In the genomic region with DNA sequence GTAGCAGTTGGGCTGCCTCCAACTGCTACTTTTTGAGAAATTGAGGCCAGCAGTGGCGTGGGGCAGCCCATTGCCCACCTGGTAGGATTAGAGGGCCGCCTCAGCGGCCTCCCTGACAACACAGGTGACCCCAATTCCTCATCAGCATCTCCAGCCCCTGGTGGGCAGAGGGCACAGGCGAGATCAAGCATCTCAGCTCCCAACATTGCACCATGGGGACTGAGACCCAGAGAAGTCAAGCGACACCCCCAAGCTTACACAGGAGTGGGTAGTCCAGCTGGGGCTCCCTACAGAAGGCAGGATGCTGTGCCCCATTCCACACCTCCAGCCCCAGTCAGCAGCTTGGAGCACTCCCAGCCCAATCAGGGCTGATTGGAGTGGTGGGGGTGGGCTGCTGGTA, we compare ENCODE assay signal across 1 cellular context.
TF ChIP-seq lines count a peak whose summit lies in the region.

No MANE protein-coding gene starts in this region.

TF ChIP-seq in H1, 55 proteins besides CTCF, POLR2A, EP300 and RAD21:
- no peak for TF ChIP-seq SRF (IDR thresholded peaks at IDR 0.05; ENCODE audit: low read depth, low read length)
- no peak for TF ChIP-seq ZNF274 (IDR thresholded peaks at IDR 0.05; ENCODE audit: borderline replicate concordance, extremely low read depth, low read length)
- TF ChIP-seq CBX5 (IDR thresholded peaks at IDR 0.05; ENCODE audit: low read depth, low read length): no peak
- TF ChIP-seq CBX8 (IDR thresholded peaks at IDR 0.05; ENCODE audit: borderline replicate concordance, low read depth, low read length): no peak
- no peak for TF ChIP-seq TAF1 (IDR thresholded peaks at IDR 0.05; ENCODE audit: low read depth, low read length)
- no peak for TF ChIP-seq RFX5 (IDR thresholded peaks at IDR 0.05; ENCODE audit: borderline replicate concordance, low read depth, low read length)
- no peak for TF ChIP-seq BACH1 (IDR thresholded peaks at IDR 0.05; ENCODE audit: low read length)
- TF ChIP-seq CHD1 (IDR thresholded peaks at IDR 0.05; ENCODE audit: low read depth, low read length): no peak
- TF ChIP-seq, protein P1, sequence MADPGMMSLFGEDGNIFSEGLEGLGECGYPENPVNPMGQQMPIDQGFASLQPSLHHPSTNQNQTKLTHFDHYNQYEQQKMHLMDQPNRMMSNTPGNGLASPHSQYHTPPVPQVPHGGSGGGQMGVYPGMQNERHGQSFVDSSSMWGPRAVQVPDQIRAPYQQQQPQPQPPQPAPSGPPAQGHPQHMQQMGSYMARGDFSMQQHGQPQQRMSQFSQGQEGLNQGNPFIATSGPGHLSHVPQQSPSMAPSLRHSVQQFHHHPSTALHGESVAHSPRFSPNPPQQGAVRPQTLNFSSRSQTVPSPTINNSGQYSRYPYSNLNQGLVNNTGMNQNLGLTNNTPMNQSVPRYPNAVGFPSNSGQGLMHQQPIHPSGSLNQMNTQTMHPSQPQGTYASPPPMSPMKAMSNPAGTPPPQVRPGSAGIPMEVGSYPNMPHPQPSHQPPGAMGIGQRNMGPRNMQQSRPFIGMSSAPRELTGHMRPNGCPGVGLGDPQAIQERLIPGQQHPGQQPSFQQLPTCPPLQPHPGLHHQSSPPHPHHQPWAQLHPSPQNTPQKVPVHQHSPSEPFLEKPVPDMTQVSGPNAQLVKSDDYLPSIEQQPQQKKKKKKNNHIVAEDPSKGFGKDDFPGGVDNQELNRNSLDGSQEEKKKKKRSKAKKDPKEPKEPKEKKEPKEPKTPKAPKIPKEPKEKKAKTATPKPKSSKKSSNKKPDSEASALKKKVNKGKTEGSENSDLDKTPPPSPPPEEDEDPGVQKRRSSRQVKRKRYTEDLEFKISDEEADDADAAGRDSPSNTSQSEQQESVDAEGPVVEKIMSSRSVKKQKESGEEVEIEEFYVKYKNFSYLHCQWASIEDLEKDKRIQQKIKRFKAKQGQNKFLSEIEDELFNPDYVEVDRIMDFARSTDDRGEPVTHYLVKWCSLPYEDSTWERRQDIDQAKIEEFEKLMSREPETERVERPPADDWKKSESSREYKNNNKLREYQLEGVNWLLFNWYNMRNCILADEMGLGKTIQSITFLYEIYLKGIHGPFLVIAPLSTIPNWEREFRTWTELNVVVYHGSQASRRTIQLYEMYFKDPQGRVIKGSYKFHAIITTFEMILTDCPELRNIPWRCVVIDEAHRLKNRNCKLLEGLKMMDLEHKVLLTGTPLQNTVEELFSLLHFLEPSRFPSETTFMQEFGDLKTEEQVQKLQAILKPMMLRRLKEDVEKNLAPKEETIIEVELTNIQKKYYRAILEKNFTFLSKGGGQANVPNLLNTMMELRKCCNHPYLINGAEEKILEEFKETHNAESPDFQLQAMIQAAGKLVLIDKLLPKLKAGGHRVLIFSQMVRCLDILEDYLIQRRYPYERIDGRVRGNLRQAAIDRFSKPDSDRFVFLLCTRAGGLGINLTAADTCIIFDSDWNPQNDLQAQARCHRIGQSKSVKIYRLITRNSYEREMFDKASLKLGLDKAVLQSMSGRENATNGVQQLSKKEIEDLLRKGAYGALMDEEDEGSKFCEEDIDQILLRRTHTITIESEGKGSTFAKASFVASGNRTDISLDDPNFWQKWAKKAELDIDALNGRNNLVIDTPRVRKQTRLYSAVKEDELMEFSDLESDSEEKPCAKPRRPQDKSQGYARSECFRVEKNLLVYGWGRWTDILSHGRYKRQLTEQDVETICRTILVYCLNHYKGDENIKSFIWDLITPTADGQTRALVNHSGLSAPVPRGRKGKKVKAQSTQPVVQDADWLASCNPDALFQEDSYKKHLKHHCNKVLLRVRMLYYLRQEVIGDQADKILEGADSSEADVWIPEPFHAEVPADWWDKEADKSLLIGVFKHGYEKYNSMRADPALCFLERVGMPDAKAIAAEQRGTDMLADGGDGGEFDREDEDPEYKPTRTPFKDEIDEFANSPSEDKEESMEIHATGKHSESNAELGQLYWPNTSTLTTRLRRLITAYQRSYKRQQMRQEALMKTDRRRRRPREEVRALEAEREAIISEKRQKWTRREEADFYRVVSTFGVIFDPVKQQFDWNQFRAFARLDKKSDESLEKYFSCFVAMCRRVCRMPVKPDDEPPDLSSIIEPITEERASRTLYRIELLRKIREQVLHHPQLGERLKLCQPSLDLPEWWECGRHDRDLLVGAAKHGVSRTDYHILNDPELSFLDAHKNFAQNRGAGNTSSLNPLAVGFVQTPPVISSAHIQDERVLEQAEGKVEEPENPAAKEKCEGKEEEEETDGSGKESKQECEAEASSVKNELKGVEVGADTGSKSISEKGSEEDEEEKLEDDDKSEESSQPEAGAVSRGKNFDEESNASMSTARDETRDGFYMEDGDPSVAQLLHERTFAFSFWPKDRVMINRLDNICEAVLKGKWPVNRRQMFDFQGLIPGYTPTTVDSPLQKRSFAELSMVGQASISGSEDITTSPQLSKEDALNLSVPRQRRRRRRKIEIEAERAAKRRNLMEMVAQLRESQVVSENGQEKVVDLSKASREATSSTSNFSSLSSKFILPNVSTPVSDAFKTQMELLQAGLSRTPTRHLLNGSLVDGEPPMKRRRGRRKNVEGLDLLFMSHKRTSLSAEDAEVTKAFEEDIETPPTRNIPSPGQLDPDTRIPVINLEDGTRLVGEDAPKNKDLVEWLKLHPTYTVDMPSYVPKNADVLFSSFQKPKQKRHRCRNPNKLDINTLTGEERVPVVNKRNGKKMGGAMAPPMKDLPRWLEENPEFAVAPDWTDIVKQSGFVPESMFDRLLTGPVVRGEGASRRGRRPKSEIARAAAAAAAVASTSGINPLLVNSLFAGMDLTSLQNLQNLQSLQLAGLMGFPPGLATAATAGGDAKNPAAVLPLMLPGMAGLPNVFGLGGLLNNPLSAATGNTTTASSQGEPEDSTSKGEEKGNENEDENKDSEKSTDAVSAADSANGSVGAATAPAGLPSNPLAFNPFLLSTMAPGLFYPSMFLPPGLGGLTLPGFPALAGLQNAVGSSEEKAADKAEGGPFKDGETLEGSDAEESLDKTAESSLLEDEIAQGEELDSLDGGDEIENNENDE (IDR thresholded peaks at IDR 0.05; ENCODE audit: insufficient replicate concordance, low read length): no peak
TF ChIP-seq in H1: peak in this region for 0.
